10 cellular contexts compared by ENCODE assay signal in genomic region chr3:171376125-171376947, GRCh38.
A peak's percentile ranks its signal among the peaks of the same experiment; 100 is the strongest.
DNase-seq lines count a peak whose midpoint lies in the region; ATAC-seq and TF ChIP-seq lines count a peak whose summit lies in the region.
"Had no signal": no experiment of that assay in that cellular context is flagged by ENCODE, and none has a peak within 500 bp of the region (broad histone marks: within the 10 kb centered on the region; RNA-seq: fewer than 3 reads in every experiment).

No MANE protein-coding gene starts in this region.

- H3K27me3 ChIP-seq in HAP-1 (ENCODE audit: low read depth) (no peaks in the 10 kb centered on the region), Peyer's patch (no peaks in the 10 kb centered on the region)
- H3K27me3 ChIP-seq: adrenal gland had no signal

- no peak for TF ChIP-seq CTCF in Peyer's patch (IDR thresholded peaks at IDR 0.05)

- DNase-seq in EL (peak; percentile 14), MV-4-11 (lab: John Stamatoyannopoulos, UW) (peak; percentile 84), dermis blood vessel endothelial cell (peak; percentile 31), myocyte (ENCODE audit: low read depth) (peak; percentile 15), HAP-1 (ENCODE audit: low spot score in 2 of 2) (no peak), Peyer's patch (no peak), SHP77 treated with DMSO at 0.1 percent for 48 hours (lab: John Stamatoyannopoulos, UW) (no peak)
- DNase-seq: DND-41 had no signal

- ATAC-seq in HG03196 (IDR thresholded peaks at IDR 0.05; ENCODE audit: unreplicated experiment): no peak

- H3K9me3 ChIP-seq in HAP-1 (no peaks in the 10 kb centered on the region), Peyer's patch (no peaks in the 10 kb centered on the region)
- H3K9me3 ChIP-seq: adrenal gland had no signal

- TF ChIP-seq POLR2A in Peyer's patch (IDR thresholded peaks at IDR 0.05): no peak

- peak overlapping the region in 2 of 4 donors; percentile 31 to 38 for H3K27ac ChIP-seq in Peyer's patch

- H3K4me1 ChIP-seq in HAP-1: peaks cover 15% of the 10 kb centered on the region
- peaks cover 0 to 15% (median 0%) of the 10 kb centered on the region in 4 donors for H3K4me1 ChIP-seq in Peyer's patch

- H3K36me3 ChIP-seq in HAP-1 (replicated peaks): no peaks in the 10 kb centered on the region
- H3K36me3 ChIP-seq in Peyer's patch: no peaks in the 10 kb centered on the region
- H3K36me3 ChIP-seq: adrenal gland had no signal

- in situ Hi-C loops in HAP-1 (cut with MboI; ENCODE audit: low sequenced_read_pairs): no loop called here

- H3K4me3 ChIP-seq in HAP-1 (no peak overlapping the region), Peyer's patch (no peak overlapping the region)
- H3K4me3 ChIP-seq: adrenal gland had no signal

Comparison
In these comparisons a context has a peak if more than half of its experiments do, and no peak if none do; other contexts are left out.
1. DNase-seq: peak in EL (single experiment), MV-4-11 (single experiment), dermis blood vessel endothelial cell (single experiment) and myocyte (single experiment); none in HAP-1 (0 of 2), Peyer's patch (0 of 3) and SHP77 treated with DMSO at 0.1 percent for 48 hours (single experiment).